ENCODE assay signal across 8 cellular contexts in genomic region chr18:11310476-11311086, GRCh38.
DNase-seq lines count a peak whose midpoint lies in the region; ATAC-seq, FAIRE-seq and TF ChIP-seq lines count a peak whose summit lies in the region.

No MANE protein-coding gene starts in this region.

- intact Hi-C loops in ascending aorta (cut with DNase I): no loop called here

- peak in 2 of 3 experiments; percentile 48 to 53 for TF ChIP-seq CTCF in ascending aorta (IDR thresholded peaks at IDR 0.05)

- H3K4me1 Mint-ChIP-seq in naive thymus-derived CD8-positive, alpha-beta T cell: no peaks in the 10 kb centered on the region

- no peak overlapping the region for H3K4me3 Mint-ChIP-seq in naive thymus-derived CD8-positive, alpha-beta T cell

- ATAC-seq in GM19397 (IDR thresholded peaks at IDR 0.05; ENCODE audit: unreplicated experiment): no peak
- no peak for ATAC-seq in naive thymus-derived CD8-positive, alpha-beta T cell

- no peaks in the 10 kb centered on the region for H3K36me3 Mint-ChIP-seq in naive thymus-derived CD8-positive, alpha-beta T cell

- POLR2A ChIA-PET in naive thymus-derived CD8-positive, alpha-beta T cell (lab: Charles Lee): no interaction called here

- DNase-seq in ELF-1 (ENCODE audit: low read depth, low spot score) (peak; percentile 76), H54 (ENCODE audit: insufficient read length, low spot score) (no peak), NCI-H226 (peak; percentile 42), ascending aorta (ENCODE audit: low spot score in 2 of 2) (no peak), kidney tubule cell (ENCODE audit: low spot score) (peak; percentile 50), cerebellar nuclear complex (lab: John Stamatoyannopoulos, UW) (no peak)
- DNase-seq in naive thymus-derived CD8-positive, alpha-beta T cell: no peak

- no peaks in the 10 kb centered on the region for H3K36me3 ChIP-seq in ascending aorta

- H3K27me3 Mint-ChIP-seq in naive thymus-derived CD8-positive, alpha-beta T cell: no peaks in the 10 kb centered on the region

- H3K9me3 Mint-ChIP-seq in naive thymus-derived CD8-positive, alpha-beta T cell: peaks cover 0 to 2% (median 0%) of the 10 kb centered on the region in 9 donors

- no peak for TF ChIP-seq POLR2A in H54 (IDR thresholded peaks at IDR 0.05; ENCODE audit: low read depth, low read length)

- FAIRE-seq in H54 (lab: Jason Lieb, UNC): peak; percentile 72

- no peaks in the 10 kb centered on the region for H3K4me1 ChIP-seq in ascending aorta

- no peaks in the 10 kb centered on the region for H3K9me3 ChIP-seq in ascending aorta

- no peak overlapping the region for H3K27ac Mint-ChIP-seq in naive thymus-derived CD8-positive, alpha-beta T cell

- H3K4me3 ChIP-seq in ascending aorta: no peak overlapping the region

- no peak overlapping the region for H3K27ac ChIP-seq in ascending aorta

- no peaks in the 10 kb centered on the region for H3K27me3 ChIP-seq in ascending aorta

Comparison
In these comparisons a context has a peak if more than half of its experiments do, and no peak if none do; other contexts are left out.
1. DNase-seq: peak in ELF-1 (single experiment), NCI-H226 (single experiment) and kidney tubule cell (single experiment); none in H54 (single experiment), ascending aorta (0 of 2), naive thymus-derived CD8-positive, alpha-beta T cell (0 of 10) and cerebellar nuclear complex (0 of 2).